In genomic region chr3:88075061-88075460, GRCh38 we compare ENCODE assay signal across 20 cellular contexts.
"Had no signal": no experiment of that assay in that cellular context is flagged by ENCODE, and none has a peak within 500 bp of the region (broad histone marks: within the 10 kb centered on the region; RNA-seq: fewer than 3 reads in every experiment).

No MANE protein-coding gene starts in this region.

- H3K4me3 ChIP-seq: coronary artery, esophagus squamous epithelium, gastroesophageal sphincter, heart right ventricle, tibial nerve had no signal

- H3K36me3 ChIP-seq: esophagus squamous epithelium, gastroesophageal sphincter, heart right ventricle had no signal

- H3K9me3 ChIP-seq: esophagus squamous epithelium, gastroesophageal sphincter had no signal

- H3K27ac ChIP-seq: coronary artery, gastroesophageal sphincter, tibial nerve had no signal

- ATAC-seq: gastroesophageal sphincter; natural killer cell treated with Interleukin-12 subunit alpha and Interleukin-12 subunit beta and Interleukin-15 and Interleukin-18, amount 100 ng/mL, for 72 hours; sciatic nerve; stimulated activated effector memory CD8-positive, alpha-beta T cell treated with anti-CD3 and anti-CD28 coated beads, Interleukin-12 subunit alpha, Interleukin-12 subunit beta, amount 100 ng/mL, for 72 hours; stimulated activated naive CD8-positive, alpha-beta T cell treated with anti-CD3 and anti-CD28 coated beads, Interleukin-15, amount 100 ng/mL, for 72 hours had no signal

- DNase-seq: activated CD4-positive, alpha-beta memory T cell treated with anti-CD3 and anti-CD28 coated beads for 36 hours; activated CD4-positive, alpha-beta T cell treated with anti-CD3 and anti-CD28 coated beads for 48 hours; activated naive CD4-positive, alpha-beta T cell treated with Interleukin-2 at 50 U/mL for 16 hours; activated T-cell treated with anti-CD3 and anti-CD28 coated beads, Interleukin-2, amount 50 U/mL, for 48 hours; amygdala; cerebellar nuclear complex; endodermal cell; esophagus squamous epithelium; heart right ventricle; occipital lobe; small intestine; stimulated activated CD4-positive, alpha-beta T cell treated with anti-CD3 and anti-CD28 coated beads, Interleukin-2, amount 100 ng/mL, for 24 hours; stimulated activated naive CD8-positive, alpha-beta T cell treated with anti-CD3 and anti-CD28 coated beads, Interleukin-15, amount 100 ng/mL, for 72 hours; T-helper 9 cell had no signal

- H3K27me3 ChIP-seq: esophagus squamous epithelium, gastroesophageal sphincter, heart right ventricle, tibial nerve had no signal
